29 cellular contexts compared by ENCODE assay signal in the genomic region with DNA sequence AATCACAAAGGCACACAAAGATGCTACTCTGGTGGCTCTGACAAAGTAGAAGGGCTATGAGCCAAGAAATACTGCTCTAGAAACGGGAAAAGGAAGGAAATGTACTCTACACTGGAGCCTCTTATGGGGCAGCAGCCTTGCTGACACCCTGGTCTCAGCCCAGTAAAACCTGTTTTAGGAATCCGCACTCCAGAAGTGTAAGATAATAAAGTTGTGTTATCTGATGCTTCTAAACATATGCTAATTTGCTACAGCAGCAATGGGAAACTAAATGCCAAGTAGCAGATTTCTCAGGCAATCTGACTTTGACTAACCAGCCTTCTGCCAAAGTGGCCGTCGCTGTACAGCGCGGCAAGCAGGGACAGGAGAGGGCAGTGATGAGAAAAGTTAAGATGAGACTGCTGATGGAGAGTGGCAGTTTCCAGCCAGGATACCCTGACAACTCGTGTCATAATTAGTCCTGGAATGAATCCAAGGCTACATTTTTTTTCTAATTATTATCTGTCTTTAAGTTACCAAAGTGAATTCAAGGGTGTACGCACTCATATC.
DNase-seq lines count a peak whose midpoint lies in the region; ATAC-seq and TF ChIP-seq lines count a peak whose summit lies in the region.
"Had no signal": no experiment of that assay in that cellular context is flagged by ENCODE, and none has a peak within 500 bp of the region (broad histone marks: within the 10 kb centered on the region; RNA-seq: fewer than 3 reads in every experiment).

No MANE protein-coding gene starts in this region.

- TF ChIP-seq CTCF in GM23338 (conservative IDR thresholded peaks at IDR 0.05; ENCODE audit: low read depth in 2 of 2) (peak in 1 of 2 experiments; percentile 34; a peak in 2 of 4 replicates), glutamatergic neuron (IDR thresholded peaks at IDR 0.05; ENCODE audit: partially characterized antibody, unreplicated experiment) (no peak)

- ATAC-seq in GM23338 (peak; percentile 40; the same call in 2 of the 3 replicates), HG03108 (IDR thresholded peaks at IDR 0.05; ENCODE audit: unreplicated experiment) (no peak)
- ATAC-seq: activated CD8-positive, alpha-beta T cell treated with anti-CD3 and anti-CD28 coated beads, Interleukin-2, amount 10 ng/mL, durations not matched to agents 7 days and 5 days; activated naive CD8-positive, alpha-beta T cell treated with anti-CD3 and anti-CD28 coated beads, Interleukin-2, amount 50 U/mL, for 24 hours; GM12878; heart right ventricle; naive thymus-derived CD4-positive, alpha-beta T cell; stimulated activated naive B cell treated with anti-CD40 and anti-IgM and Interleukin-4, amounts not matched to agents 10 μg/mL and 1 μg/mL and 100 μg/mL, for 72 hours had no signal

- no peaks in the 10 kb centered on the region for H3F3A ChIP-seq in GM23338 (replicated peaks; ENCODE audit: low read depth)

- H3K4me3 Mint-ChIP-seq in GM23338, result no peak overlapping the region
- no peak overlapping the region for H3K4me3 Mint-ChIP-seq in glutamatergic neuron (ENCODE audit: unreplicated experiment)
- H3K4me3 Mint-ChIP-seq: activated CD8-positive, alpha-beta T cell treated with anti-CD3 and anti-CD28 coated beads, Interleukin-2, amount 10 ng/mL, durations not matched to agents 7 days and 5 days; activated naive CD8-positive, alpha-beta T cell treated with anti-CD3 and anti-CD28 coated beads, Interleukin-2, amount 50 U/mL, for 24 hours; CD8-positive, alpha-beta memory T cell; naive thymus-derived CD4-positive, alpha-beta T cell; stimulated activated naive B cell treated with anti-CD40 and anti-IgM and Interleukin-4, amounts not matched to agents 10 μg/mL and 1 μg/mL and 100 μg/mL, for 72 hours had no signal

- H3K4me2 ChIP-seq in GM23338, result no peak overlapping the region

- no peaks in the 10 kb centered on the region for H3K27me3 Mint-ChIP-seq in GM23338 (ENCODE audit: insufficient read depth, low read depth, poor library complexity)
- no peaks in the 10 kb centered on the region for H3K27me3 Mint-ChIP-seq in glutamatergic neuron (ENCODE audit: unreplicated experiment)
- H3K27me3 Mint-ChIP-seq: activated naive CD8-positive, alpha-beta T cell treated with anti-CD3 and anti-CD28 coated beads, Interleukin-2, amount 50 U/mL, for 24 hours; naive thymus-derived CD4-positive, alpha-beta T cell; stimulated activated naive B cell treated with anti-CD40 and anti-IgM and Interleukin-4, amounts not matched to agents 10 μg/mL and 1 μg/mL and 100 μg/mL, for 72 hours had no signal

- H3K9me3 Mint-ChIP-seq in GM23338 (no peaks in the 10 kb centered on the region), glutamatergic neuron (ENCODE audit: unreplicated experiment) (peaks cover 2% of the 10 kb centered on the region)
- H3K9me3 Mint-ChIP-seq: activated naive CD8-positive, alpha-beta T cell treated with anti-CD3 and anti-CD28 coated beads, Interleukin-2, amount 50 U/mL, for 24 hours; naive thymus-derived CD4-positive, alpha-beta T cell had no signal

- H3K27me3 ChIP-seq in GM23338 (ENCODE audit: insufficient read depth), result no peaks in the 10 kb centered on the region
- H3K27me3 ChIP-seq: dorsolateral prefrontal cortex, suprapubic skin had no signal

- 0 out of 2 replicates have a peak, but pooled peaks cover 4% of the 10 kb centered on the region for H3K4me1 ChIP-seq in GM23338 (ENCODE audit: insufficient read depth)
- H3K4me1 ChIP-seq: HAP-1, heart right ventricle had no signal

- H3K4me1 Mint-ChIP-seq in GM23338, result peaks cover 9% of the 10 kb centered on the region; the same call in 2 of the 3 replicates
- no peaks in the 10 kb centered on the region for H3K4me1 Mint-ChIP-seq in glutamatergic neuron (ENCODE audit: low read depth, unreplicated experiment)
- H3K4me1 Mint-ChIP-seq: activated naive CD8-positive, alpha-beta T cell treated with anti-CD3 and anti-CD28 coated beads, Interleukin-2, amount 50 U/mL, for 24 hours; CD8-positive, alpha-beta memory T cell; naive thymus-derived CD4-positive, alpha-beta T cell had no signal

- H3K79me2 ChIP-seq in GM23338 (replicated peaks; ENCODE audit: insufficient read depth), result no peaks in the 10 kb centered on the region

- H3K4me3 ChIP-seq in GM23338, result no peak overlapping the region
- H3K4me3 ChIP-seq: dorsolateral prefrontal cortex, GM12878, HAP-1, heart right ventricle, suprapubic skin had no signal

- no peak overlapping the region for H2AFZ ChIP-seq in GM23338

- DNase-seq in DMS 273 (lab: John Stamatoyannopoulos, UW; ENCODE audit: unreplicated experiment), result peak; percentile 2
- no peak for DNase-seq in DMS 273 treated with DMSO at 0.1 percent for 48 hours (lab: John Stamatoyannopoulos, UW)
- DNase-seq in GM23338 (ENCODE audit: low spot score), result peak; percentile 8
- DNase-seq in RPMI7951 (ENCODE audit: low read depth), result peak; percentile 3
- DNase-seq in glutamatergic neuron, result peak; percentile 23
- DNase-seq in NCI-H2196 (lab: John Stamatoyannopoulos, UW; ENCODE audit: unreplicated experiment), result no peak
- no peak for DNase-seq in COLO668 (lab: John Stamatoyannopoulos, UW; ENCODE audit: unreplicated experiment)
- DNase-seq: 8988T; activated CD4-positive, alpha-beta T cell treated with anti-CD3 and anti-CD28 coated beads for 1 hour; activated CD8-positive, alpha-beta T cell treated with anti-CD3 and anti-CD28 coated beads, Interleukin-2, amount 10 ng/mL, durations not matched to agents 7 days and 5 days; activated gamma-delta T cell; activated naive CD8-positive, alpha-beta T cell treated with anti-CD3 and anti-CD28 coated beads, Interleukin-2, amount 50 U/mL, for 24 hours; AML-193; CD8-positive, alpha-beta memory T cell; cerebellar nuclear complex; DMS79 treated with DMSO at 0.1 percent for 48 hours; dorsolateral prefrontal cortex; heart right ventricle; Kasumi-1; naive thymus-derived CD4-positive, alpha-beta T cell; NCI-H1092 treated with DMSO at 0.1 percent for 48 hours; NCI-H526; stimulated activated CD4-positive, alpha-beta T cell treated with anti-CD3 and anti-CD28 coated beads, Interleukin-4, amount 100 ng/mL, for 24 hours; stimulated activated naive B cell treated with anti-CD40 and anti-IgM and Interleukin-4, amounts not matched to agents 10 μg/mL and 1 μg/mL and 100 μg/mL, for 72 hours; T1000 had no signal

- no peaks in the 10 kb centered on the region for H4K20me1 ChIP-seq in GM23338 (replicated peaks; ENCODE audit: insufficient read depth)

- no peaks in the 10 kb centered on the region; the same call in 1 of the 2 replicates for H3K36me3 ChIP-seq in GM23338 (ENCODE audit: insufficient read depth)
- H3K36me3 ChIP-seq: HAP-1, heart right ventricle, suprapubic skin had no signal

- no peak overlapping the region for H3K27ac ChIP-seq in GM23338 (ENCODE audit: low read depth)
- H3K27ac ChIP-seq: dorsolateral prefrontal cortex, heart right ventricle, suprapubic skin had no signal

- H3K36me3 Mint-ChIP-seq in GM23338 (ENCODE audit: low read depth) (peaks cover 3% of the 10 kb centered on the region; the same call in 1 of the 3 replicates), glutamatergic neuron (ENCODE audit: unreplicated experiment) (no peaks in the 10 kb centered on the region)
- H3K36me3 Mint-ChIP-seq: CD8-positive, alpha-beta memory T cell; naive thymus-derived CD4-positive, alpha-beta T cell had no signal

- H3K9me2 ChIP-seq in GM23338 (ENCODE audit: insufficient read depth), result no peaks in the 10 kb centered on the region

- H3K27ac Mint-ChIP-seq in GM23338 (no peak overlapping the region), glutamatergic neuron (ENCODE audit: unreplicated experiment) (no peak overlapping the region)
- H3K27ac Mint-ChIP-seq: activated CD8-positive, alpha-beta T cell treated with anti-CD3 and anti-CD28 coated beads, Interleukin-2, amount 10 ng/mL, durations not matched to agents 7 days and 5 days; activated naive CD8-positive, alpha-beta T cell treated with anti-CD3 and anti-CD28 coated beads, Interleukin-2, amount 50 U/mL, for 24 hours; CD8-positive, alpha-beta memory T cell; naive thymus-derived CD4-positive, alpha-beta T cell; stimulated activated naive B cell treated with anti-CD40 and anti-IgM and Interleukin-4, amounts not matched to agents 10 μg/mL and 1 μg/mL and 100 μg/mL, for 72 hours had no signal

TF ChIP-seq in GM23338, 12 proteins besides CTCF, POLR2A, EP300 and RAD21:
- TF ChIP-seq ZNF331 (CRISPR knock-in tag; IDR thresholded peaks at IDR 0.05; ENCODE audit: low read depth), result no peak
- TF ChIP-seq POLR2AphosphoS5 (IDR thresholded peaks at IDR 0.05; ENCODE audit: low read depth), result no peak
- no peak for TF ChIP-seq JUNB (IDR thresholded peaks at IDR 0.05; ENCODE audit: unreplicated experiment)
- no peak for TF ChIP-seq EZH2 (IDR thresholded peaks at IDR 0.05; ENCODE audit: low read depth, unreplicated experiment)
TF ChIP-seq in GM23338: peak in this region for 0.

Comparison
In these comparisons a context has a peak if more than half of its experiments do, and no peak if none do; other contexts are left out.
1. DNase-seq: peak in DMS 273 (single experiment), GM23338 (single experiment), RPMI7951 (single experiment) and glutamatergic neuron (single experiment); none in DMS 273 treated with DMSO at 0.1 percent for 48 hours (single experiment), NCI-H2196 (single experiment) and COLO668 (single experiment).